Comparison of ENCODE assay signal across 1 cellular context in the genomic region with DNA sequence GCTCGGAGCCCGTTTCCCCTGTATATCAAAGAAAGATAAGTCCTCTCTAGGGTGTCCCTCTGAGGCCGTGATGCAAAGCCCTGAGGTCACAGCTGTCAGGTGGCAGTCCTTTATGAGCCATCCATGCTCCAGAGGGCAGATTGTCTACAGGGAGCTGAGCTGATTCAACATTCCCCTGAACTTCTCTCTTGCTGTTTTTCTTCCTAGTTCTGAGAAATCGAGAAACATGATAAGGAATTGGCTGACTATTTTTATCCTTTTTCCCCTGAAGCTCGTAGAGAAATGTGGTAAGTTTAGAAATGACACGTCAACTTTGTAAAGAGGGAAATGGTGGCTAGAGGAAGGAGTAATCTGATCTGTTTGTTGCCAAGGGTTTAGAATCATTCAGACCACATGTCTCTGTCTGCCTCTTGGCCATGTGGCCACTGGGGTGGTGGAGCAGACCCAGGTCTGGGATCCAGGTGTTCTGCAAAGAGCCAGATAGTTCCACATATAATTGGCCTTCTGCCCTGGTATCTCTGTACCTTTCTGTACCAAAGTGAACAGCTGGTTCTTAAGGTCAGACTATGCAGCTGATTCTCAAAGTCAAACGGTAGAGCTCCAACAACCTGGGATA.
TF ChIP-seq lines count a peak whose summit lies in the region.

No MANE protein-coding gene starts in this region.

TF ChIP-seq in K562, 482 proteins besides CTCF, POLR2A, EP300 and RAD21 (continued from another document):
- TF ChIP-seq ZNF592 (IDR thresholded peaks at IDR 0.05), result peak; percentile 52; the same call in 1 of the 2 replicates
- TF ChIP-seq BRD9 (IDR thresholded peaks at IDR 0.05; ENCODE audit: low read depth, partially characterized antibody), result no peak
- TF ChIP-seq, protein P1, sequence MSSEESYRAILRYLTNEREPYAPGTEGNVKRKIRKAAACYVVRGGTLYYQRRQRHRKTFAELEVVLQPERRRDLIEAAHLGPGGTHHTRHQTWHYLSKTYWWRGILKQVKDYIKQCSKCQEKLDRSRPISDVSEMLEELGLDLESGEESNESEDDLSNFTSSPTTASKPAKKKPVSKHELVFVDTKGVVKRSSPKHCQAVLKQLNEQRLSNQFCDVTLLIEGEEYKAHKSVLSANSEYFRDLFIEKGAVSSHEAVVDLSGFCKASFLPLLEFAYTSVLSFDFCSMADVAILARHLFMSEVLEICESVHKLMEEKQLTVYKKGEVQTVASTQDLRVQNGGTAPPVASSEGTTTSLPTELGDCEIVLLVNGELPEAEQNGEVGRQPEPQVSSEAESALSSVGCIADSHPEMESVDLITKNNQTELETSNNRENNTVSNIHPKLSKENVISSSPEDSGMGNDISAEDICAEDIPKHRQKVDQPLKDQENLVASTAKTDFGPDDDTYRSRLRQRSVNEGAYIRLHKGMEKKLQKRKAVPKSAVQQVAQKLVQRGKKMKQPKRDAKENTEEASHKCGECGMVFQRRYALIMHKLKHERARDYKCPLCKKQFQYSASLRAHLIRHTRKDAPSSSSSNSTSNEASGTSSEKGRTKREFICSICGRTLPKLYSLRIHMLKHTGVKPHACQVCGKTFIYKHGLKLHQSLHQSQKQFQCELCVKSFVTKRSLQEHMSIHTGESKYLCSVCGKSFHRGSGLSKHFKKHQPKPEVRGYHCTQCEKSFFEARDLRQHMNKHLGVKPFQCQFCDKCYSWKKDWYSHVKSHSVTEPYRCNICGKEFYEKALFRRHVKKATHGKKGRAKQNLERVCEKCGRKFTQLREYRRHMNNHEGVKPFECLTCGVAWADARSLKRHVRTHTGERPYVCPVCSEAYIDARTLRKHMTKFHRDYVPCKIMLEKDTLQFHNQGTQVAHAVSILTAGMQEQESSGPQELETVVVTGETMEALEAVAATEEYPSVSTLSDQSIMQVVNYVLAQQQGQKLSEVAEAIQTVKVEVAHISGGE (CRISPR knock-in tag; IDR thresholded peaks at IDR 0.05), result no peak
- no peak for TF ChIP-seq CXXC5 (CRISPR knock-in tag; IDR thresholded peaks at IDR 0.05)
- TF ChIP-seq, protein P2, sequence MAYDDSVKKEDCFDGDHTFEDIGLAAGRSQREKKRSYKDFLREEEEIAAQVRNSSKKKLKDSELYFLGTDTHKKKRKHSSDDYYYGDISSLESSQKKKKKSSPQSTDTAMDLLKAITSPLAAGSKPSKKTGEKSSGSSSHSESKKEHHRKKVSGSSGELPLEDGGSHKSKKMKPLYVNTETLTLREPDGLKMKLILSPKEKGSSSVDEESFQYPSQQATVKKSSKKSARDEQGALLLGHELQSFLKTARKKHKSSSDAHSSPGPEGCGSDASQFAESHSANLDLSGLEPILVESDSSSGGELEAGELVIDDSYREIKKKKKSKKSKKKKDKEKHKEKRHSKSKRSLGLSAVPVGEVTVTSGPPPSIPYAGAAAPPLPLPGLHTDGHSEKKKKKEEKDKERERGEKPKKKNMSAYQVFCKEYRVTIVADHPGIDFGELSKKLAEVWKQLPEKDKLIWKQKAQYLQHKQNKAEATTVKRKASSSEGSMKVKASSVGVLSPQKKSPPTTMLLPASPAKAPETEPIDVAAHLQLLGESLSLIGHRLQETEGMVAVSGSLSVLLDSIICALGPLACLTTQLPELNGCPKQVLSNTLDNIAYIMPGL (CRISPR knock-in tag; IDR thresholded peaks at IDR 0.05), result no peak
- TF ChIP-seq CEBPB (tag; IDR thresholded peaks at IDR 0.05), result 0 out of 2 replicates have a peak, but pooled peaks have one; percentile 7
- TF ChIP-seq PURB (CRISPR knock-in tag; IDR thresholded peaks at IDR 0.05; ENCODE audit: low read depth), result no peak
- no peak for TF ChIP-seq POLR2H (tag; IDR thresholded peaks at IDR 0.05; ENCODE audit: low read depth)
- peak; percentile 73 for TF ChIP-seq ARID1B (IDR thresholded peaks at IDR 0.05)
- TF ChIP-seq, protein P3, sequence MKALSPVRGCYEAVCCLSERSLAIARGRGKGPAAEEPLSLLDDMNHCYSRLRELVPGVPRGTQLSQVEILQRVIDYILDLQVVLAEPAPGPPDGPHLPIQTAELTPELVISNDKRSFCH (CRISPR knock-in tag; IDR thresholded peaks at IDR 0.05), result no peak
- TF ChIP-seq, protein P3 (tag; IDR thresholded peaks at IDR 0.05), result peak; percentile 76; the same call in 1 of the 2 replicates
- no peak for TF ChIP-seq CCAR2 (IDR thresholded peaks at IDR 0.05; ENCODE audit: low read depth, low read length)
- no peak for TF ChIP-seq PML (IDR thresholded peaks at IDR 0.05; ENCODE audit: low read length)
- TF ChIP-seq, protein P4, sequence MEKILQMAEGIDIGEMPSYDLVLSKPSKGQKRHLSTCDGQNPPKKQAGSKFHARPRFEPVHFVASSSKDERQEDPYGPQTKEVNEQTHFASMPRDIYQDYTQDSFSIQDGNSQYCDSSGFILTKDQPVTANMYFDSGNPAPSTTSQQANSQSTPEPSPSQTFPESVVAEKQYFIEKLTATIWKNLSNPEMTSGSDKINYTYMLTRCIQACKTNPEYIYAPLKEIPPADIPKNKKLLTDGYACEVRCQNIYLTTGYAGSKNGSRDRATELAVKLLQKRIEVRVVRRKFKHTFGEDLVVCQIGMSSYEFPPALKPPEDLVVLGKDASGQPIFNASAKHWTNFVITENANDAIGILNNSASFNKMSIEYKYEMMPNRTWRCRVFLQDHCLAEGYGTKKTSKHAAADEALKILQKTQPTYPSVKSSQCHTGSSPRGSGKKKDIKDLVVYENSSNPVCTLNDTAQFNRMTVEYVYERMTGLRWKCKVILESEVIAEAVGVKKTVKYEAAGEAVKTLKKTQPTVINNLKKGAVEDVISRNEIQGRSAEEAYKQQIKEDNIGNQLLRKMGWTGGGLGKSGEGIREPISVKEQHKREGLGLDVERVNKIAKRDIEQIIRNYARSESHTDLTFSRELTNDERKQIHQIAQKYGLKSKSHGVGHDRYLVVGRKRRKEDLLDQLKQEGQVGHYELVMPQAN (IDR thresholded peaks at IDR 0.05; ENCODE audit: borderline replicate concordance), result peak; percentile 56; the same call in 1 of the 2 replicates
- TF ChIP-seq CREB3L1 (IDR thresholded peaks at IDR 0.05; ENCODE audit: borderline replicate concordance, low read depth), result peak; percentile 82; the same call in 1 of the 2 replicates
- peak; percentile 40 for TF ChIP-seq ZNF316 (IDR thresholded peaks at IDR 0.05)
- TF ChIP-seq TEAD4 (IDR thresholded peaks at IDR 0.05; ENCODE audit: low read length), result peak; percentile 72
- TF ChIP-seq TEAD4 (CRISPR knock-in tag; IDR thresholded peaks at IDR 0.05; ENCODE audit: borderline replicate concordance), result no peak
- TF ChIP-seq ZNF644 (tag; IDR thresholded peaks at IDR 0.05; ENCODE audit: low read depth), result no peak
- no peak for TF ChIP-seq ZFP91 (CRISPR knock-in tag; IDR thresholded peaks at IDR 0.05)
TF ChIP-seq in K562: peak in this region for 95.
